In genomic region chr3:168249539-168250414, GRCh38 we compare ENCODE assay signal across 8 cellular contexts.
DNase-seq lines count a peak whose midpoint lies in the region; ATAC-seq and TF ChIP-seq lines count a peak whose summit lies in the region.

No MANE protein-coding gene starts in this region.

- peaks cover 0 to 12% of the 10 kb centered on the region in 2 donors for H3K36me3 Mint-ChIP-seq in activated naive CD4-positive, alpha-beta T cell treated with anti-CD3 and anti-CD28 coated beads, Interleukin-2, amount 50 U/mL, for 72 hours

- peaks cover 0 to 3% of the 10 kb centered on the region in 2 donors for H3K9me3 Mint-ChIP-seq in activated naive CD4-positive, alpha-beta T cell treated with anti-CD3 and anti-CD28 coated beads, Interleukin-2, amount 50 U/mL, for 72 hours

- intact Hi-C loops in Right ventricle myocardium inferior (cut with DNase I) = no loop called here

- ATAC-seq in GM19328 (IDR thresholded peaks at IDR 0.05; ENCODE audit: unreplicated experiment) (peak; percentile 64), HG03342 (IDR thresholded peaks at IDR 0.05; ENCODE audit: unreplicated experiment) (peak; percentile 57), Right ventricle myocardium inferior (peak; percentile 89), omental fat pad (ENCODE audit: low FRiP score) (peak; percentile 76)
- peak; percentile 24 to 80 for ATAC-seq in activated naive CD4-positive, alpha-beta T cell treated with anti-CD3 and anti-CD28 coated beads, Interleukin-2, amount 50 U/mL, for 72 hours

- no peak for TF ChIP-seq CTCF in omental fat pad (IDR thresholded peaks at IDR 0.05)

- DNase-seq in DMS53 (lab: John Stamatoyannopoulos, UW) (peak; percentile 87), NCI-H460 (ENCODE audit: extremely low read depth, low read depth) (peak; percentile 69), Right ventricle myocardium inferior (ENCODE audit: missing footprints) (peak; percentile 88), omental fat pad (ENCODE audit: low spot score) (no peak)
- DNase-seq in activated naive CD4-positive, alpha-beta T cell treated with anti-CD3 and anti-CD28 coated beads, Interleukin-2, amount 50 U/mL, for 72 hours (ENCODE audit: low spot score in 2 of 2) = peak in 1 of 2 donors; percentile 12
- DNase-seq in effector CD4-positive, alpha-beta T cell = no peak

- no peak overlapping the region for H3K27ac Mint-ChIP-seq in activated naive CD4-positive, alpha-beta T cell treated with anti-CD3 and anti-CD28 coated beads, Interleukin-2, amount 50 U/mL, for 72 hours

Comparison
In these comparisons a context has a peak if more than half of its experiments do, and no peak if none do; other contexts are left out.
1. DNase-seq: peak in DMS53 (single experiment), NCI-H460 (single experiment) and Right ventricle myocardium inferior (single experiment); none in omental fat pad (single experiment) and effector CD4-positive, alpha-beta T cell (single experiment).
2. Peak in every context shown above with its lines, with median percentiles within 50 percentile points of each other: ATAC-seq.